ENCODE assay signal across 15 cellular contexts in the genomic region with DNA sequence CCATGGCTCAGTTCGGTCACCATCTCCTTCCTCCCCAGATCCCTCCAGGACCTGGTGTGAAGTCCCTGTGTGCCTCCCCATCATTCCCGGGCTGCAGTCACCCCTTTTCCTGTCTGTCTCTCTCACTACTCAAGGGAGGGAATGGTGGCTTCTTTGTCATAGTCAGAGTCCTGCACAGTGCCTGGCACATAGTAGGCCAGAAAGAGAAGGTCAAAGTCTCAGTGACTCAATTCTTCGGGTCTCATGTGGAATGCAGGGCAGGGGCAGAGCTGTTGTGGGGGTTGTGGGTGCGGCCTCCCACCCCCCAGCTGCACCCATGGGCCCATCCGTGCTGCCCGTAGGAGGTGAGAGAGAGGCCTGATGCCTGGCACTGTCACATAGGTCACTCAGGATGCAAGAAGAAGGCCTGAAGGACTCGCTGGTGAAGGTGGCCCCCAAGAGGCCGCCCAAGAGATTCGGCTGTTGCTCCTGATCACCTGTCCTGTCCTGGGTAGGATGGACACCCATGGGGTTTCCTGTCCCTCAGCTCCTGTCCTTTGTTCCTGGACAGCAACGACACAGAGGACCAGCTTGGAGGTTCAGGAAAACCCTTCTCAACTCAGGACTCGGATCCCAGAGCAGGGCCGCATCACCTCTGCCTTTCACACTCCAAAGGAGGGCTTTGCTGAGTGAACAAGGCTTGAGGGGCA. TPM values are rescaled to one million over a fixed set of nuclear protein-coding genes. Genes with fewer than 3 reads are reported as not detected.
"Had no signal": no experiment of that assay in that cellular context is flagged by ENCODE, and none has a peak within 500 bp of the region (broad histone marks: within the 10 kb centered on the region; RNA-seq: fewer than 3 reads in every experiment).

No MANE protein-coding gene starts in this region.

- H3K36me3 ChIP-seq: gastroesophageal sphincter, left ventricle myocardium inferior, tibial nerve had no signal

- ATAC-seq: effector memory CD8-positive, alpha-beta T cell; gastroesophageal sphincter; stimulated activated naive B cell treated with anti-CD40 and anti-IgM and Interleukin-4, amounts not matched to agents 10 μg/mL and 1 μg/mL and 100 μg/mL, for 72 hours had no signal

- FAIRE-seq: keratinocyte had no signal

- H3K4me3 ChIP-seq: gastroesophageal sphincter, left ventricle myocardium inferior, tibial nerve had no signal

- H3K27ac ChIP-seq: gastroesophageal sphincter, left ventricle myocardium inferior, tibial nerve had no signal

- DNase-seq: activated B cell treated with CpG ODN at 0.5 μM for 24 hours; activated CD4-positive, alpha-beta T cell treated with anti-CD3 and anti-CD28 coated beads, Interleukin-2, amount 10 ng/mL, durations not matched to agents 24 days and 14 days; activated naive CD4-positive, alpha-beta T cell treated with anti-CD3 and anti-CD28 coated beads, Interleukin-2, amount 10 ng/mL, durations not matched to agents 7 days and 5 days; activated T-cell treated with anti-CD3 and anti-CD28 coated beads for 4 hours; effector memory CD8-positive, alpha-beta T cell; left ventricle myocardium inferior; mesenchymal stem cell; stimulated activated CD4-positive, alpha-beta T cell treated with anti-CD3 and anti-CD28 coated beads, Interleukin-1b, Interleukin-23, amount 100 ng/mL, for 48 hours; stimulated activated naive B cell treated with anti-CD40 and anti-IgM and Interleukin-4, amounts not matched to agents 10 μg/mL and 1 μg/mL and 100 μg/mL, for 72 hours had no signal

- H3K9me3 ChIP-seq: gastroesophageal sphincter, left ventricle myocardium inferior, tibial nerve had no signal

- H3K27me3 ChIP-seq: gastroesophageal sphincter, tibial nerve had no signal

RNA-seq across cellular contexts. Expression of a gene that starts 34.1 kb away (rescaled TPM):
- total RNA-seq: activated CD4-positive, alpha-beta T cell treated with anti-CD3 and anti-CD28 coated beads, Interleukin-2, amount 10 ng/mL, durations not matched to agents 24 days and 14 days; activated CD8-positive, alpha-beta memory T cell treated with anti-CD3 and anti-CD28 coated beads for 36 hours; activated T-helper 2 cell treated with anti-CD3 and anti-CD28 coated beads, Interferon-gamma antibody, Interleukin-2, Interleukin-4, amounts not matched to agents 10 μg/mL and 5 μg/mL and 100 μg/mL, durations not matched to agents 14 hours and 24 hours and 36 hours; epithelial cell of proximal tubule had no signal
